ENCODE assay signal across 1 cellular context in genomic region chr22:49849161-49850020, GRCh38.
TF ChIP-seq lines count a peak whose summit lies in the region.

No MANE protein-coding gene starts in this region.

TF ChIP-seq in H1, 55 proteins besides CTCF, POLR2A, EP300 and RAD21:
- TF ChIP-seq EZH2 (IDR thresholded peaks at IDR 0.05; ENCODE audit: low read depth, low read length, severe bottlenecking) (peak; percentile 90), MAFK (IDR thresholded peaks at IDR 0.05; ENCODE audit: low read depth, low read length) (no peak), SUZ12 (IDR thresholded peaks at IDR 0.05; ENCODE audit: low read length) (peak; percentile 94), SP1 (IDR thresholded peaks at IDR 0.05; ENCODE audit: low read depth, low read length) (no peak), SIN3A (conservative IDR thresholded peaks at IDR 0.05 in 1 of 2, IDR thresholded peaks at IDR 0.05 in 1 of 2; ENCODE audit: low read depth in 1 of 2, low read length in 2 of 2) (no peak), TBP (IDR thresholded peaks at IDR 0.05; ENCODE audit: low read depth, low read length) (no peak), RNF2 (IDR thresholded peaks at IDR 0.05; ENCODE audit: borderline replicate concordance, low read depth, low read length, missing control alignments, poor library complexity, severe bottlenecking) (peak; percentile 61), CREB1 (IDR thresholded peaks at IDR 0.05) (no peak)
TF ChIP-seq in H1: peak in this region for 3.
